Comparison of ENCODE assay signal across 18 cellular contexts in the genomic region with DNA sequence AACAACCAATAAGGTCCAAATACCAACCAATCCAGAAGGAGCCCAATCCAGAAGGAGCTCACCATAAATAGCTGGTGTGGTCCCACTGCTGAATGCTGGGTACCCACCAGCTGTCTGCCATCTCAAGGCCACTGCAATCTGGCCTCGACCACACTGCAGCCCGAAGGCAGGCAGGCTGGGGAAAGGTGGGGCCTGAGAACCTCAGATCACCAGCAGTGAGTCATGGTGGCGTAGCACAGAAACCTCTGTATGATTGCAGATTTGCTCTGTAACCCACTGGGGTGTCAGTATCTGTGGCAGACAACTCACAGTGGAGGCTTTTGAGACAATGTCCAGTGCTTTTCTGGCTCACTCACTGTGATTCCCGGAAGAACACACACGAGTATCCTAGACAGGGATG. TPM values are rescaled to one million over a fixed set of nuclear protein-coding genes. Genes with fewer than 3 reads are reported as not detected.
"Had no signal": no experiment of that assay in that cellular context is flagged by ENCODE, and none has a peak within 500 bp of the region (broad histone marks: within the 10 kb centered on the region; RNA-seq: fewer than 3 reads in every experiment).

No MANE protein-coding gene starts in this region.

- H3K27me3 ChIP-seq: body of pancreas had no signal

- H3K27ac Mint-ChIP-seq: activated CD4-positive, alpha-beta T cell treated with anti-CD3 and anti-CD28 coated beads, Interleukin-2, amount 10 ng/mL, durations not matched to agents 24 days and 14 days; activated naive CD4-positive, alpha-beta T cell treated with anti-CD3 and anti-CD28 coated beads, Interleukin-2, amount 50 U/mL, for 24 hours; dendritic cell treated with granulocyte-macrophage colony-stimulating factor and Interleukin-4, amounts not matched to agents 40 ng/mL and 50 ng/mL, for 4 days; effector memory CD8-positive, alpha-beta T cell; nephron; T-cell; type B pancreatic cell had no signal

- ATAC-seq: body of pancreas; effector memory CD8-positive, alpha-beta T cell; left colon; psoas muscle; sciatic nerve; T-cell had no signal

- H3K4me3 ChIP-seq: body of pancreas, lung, psoas muscle had no signal

- H3K9me3 Mint-ChIP-seq: activated CD4-positive, alpha-beta T cell treated with anti-CD3 and anti-CD28 coated beads, Interleukin-2, amount 10 ng/mL, durations not matched to agents 24 days and 14 days; dendritic cell treated with granulocyte-macrophage colony-stimulating factor and Interleukin-4, amounts not matched to agents 40 ng/mL and 50 ng/mL, for 4 days; type B pancreatic cell had no signal

- H3K27ac ChIP-seq: body of pancreas, psoas muscle had no signal

- H3K9me3 ChIP-seq: body of pancreas, psoas muscle had no signal

- DNase-seq: activated CD4-positive, alpha-beta T cell treated with anti-CD3 and anti-CD28 coated beads, Interleukin-2, amount 10 ng/mL, durations not matched to agents 24 days and 14 days; amniotic stem cell; body of pancreas; effector memory CD8-positive, alpha-beta T cell; erythroblast; hypothalamus; left colon; psoas muscle; stimulated activated CD4-positive, alpha-beta T cell treated with anti-CD3 and anti-CD28 coated beads, Interleukin-2, amount 100 ng/mL, for 24 hours; stimulated activated naive CD4-positive, alpha-beta T cell treated with Interleukin-2 at 50 U/mL for 16 hours; T-cell; T1000 had no signal

- H3K36me3 Mint-ChIP-seq: activated naive CD4-positive, alpha-beta T cell treated with anti-CD3 and anti-CD28 coated beads, Interleukin-2, amount 50 U/mL, for 24 hours; T-cell; type B pancreatic cell had no signal

- H3K4me1 Mint-ChIP-seq: activated CD4-positive, alpha-beta T cell treated with anti-CD3 and anti-CD28 coated beads, Interleukin-2, amount 10 ng/mL, durations not matched to agents 24 days and 14 days; activated naive CD4-positive, alpha-beta T cell treated with anti-CD3 and anti-CD28 coated beads, Interleukin-2, amount 50 U/mL, for 24 hours; nephron; T-cell had no signal

- H3K4me1 ChIP-seq: body of pancreas, psoas muscle had no signal

- H3K4me3 Mint-ChIP-seq: activated CD4-positive, alpha-beta T cell treated with anti-CD3 and anti-CD28 coated beads, Interleukin-2, amount 10 ng/mL, durations not matched to agents 24 days and 14 days; activated naive CD4-positive, alpha-beta T cell treated with anti-CD3 and anti-CD28 coated beads, Interleukin-2, amount 50 U/mL, for 24 hours; dendritic cell treated with granulocyte-macrophage colony-stimulating factor and Interleukin-4, amounts not matched to agents 40 ng/mL and 50 ng/mL, for 4 days; effector memory CD8-positive, alpha-beta T cell; nephron; T-cell; type B pancreatic cell had no signal

RNA-seq across cellular contexts. Expression of gene CALB2, which starts 54.6 kb away (rescaled TPM):
- total RNA-seq: activated CD4-positive, alpha-beta T cell treated with anti-CD3 and anti-CD28 coated beads, Interleukin-2, amount 10 ng/mL, durations not matched to agents 24 days and 14 days; T-cell had no signal
